30 cellular contexts compared by ENCODE assay signal in the genomic region with DNA sequence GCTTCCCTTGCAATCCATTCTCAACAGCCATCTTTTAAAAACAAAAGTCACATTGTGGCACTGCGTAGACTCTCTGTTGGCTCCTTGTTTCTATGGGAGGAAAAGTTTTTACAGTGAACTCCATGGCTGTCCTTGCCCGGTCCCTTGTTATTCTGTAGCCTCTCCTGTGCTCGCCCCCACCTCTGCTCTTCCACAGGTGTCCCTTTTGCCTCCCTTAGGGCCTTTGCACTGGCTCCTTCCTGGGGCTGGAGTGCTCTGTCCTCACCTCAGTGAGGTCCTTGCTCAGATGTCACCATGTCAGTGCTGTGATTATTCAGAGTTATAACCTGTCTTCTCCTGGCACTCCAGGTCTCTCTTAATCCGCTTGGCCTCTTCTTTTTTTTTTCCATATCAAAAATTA.
"Had no signal": no experiment of that assay in that cellular context is flagged by ENCODE, and none has a peak within 500 bp of the region (broad histone marks: within the 10 kb centered on the region; RNA-seq: fewer than 3 reads in every experiment).

No MANE protein-coding gene starts in this region.

- DNase-seq: activated CD4-positive, alpha-beta T cell treated with anti-CD3 and anti-CD28 coated beads for 48 hours; activated CD4-positive, alpha-beta T cell treated with anti-CD3 and anti-CD28 coated beads, Interleukin-2, amount 50 U/mL, for 48 hours; activated naive CD4-positive, alpha-beta T cell; activated naive CD8-positive, alpha-beta T cell treated with anti-CD3 and anti-CD28 coated beads for 36 hours; activated T-cell treated with anti-CD3 and anti-CD28 coated beads, Interleukin-2, amount 50 U/mL, for 48 hours; amniotic stem cell; endodermal cell; foreskin fibroblast; head of caudate nucleus; kidney glomerular epithelial cell; left lung; mammary epithelial cell; ovary; retina; SK-N-SH; stimulated activated CD4-positive, alpha-beta T cell treated with anti-CD3 and anti-CD28 coated beads, Interleukin-1b, Interleukin-23, amount 100 ng/mL, for 48 hours; stimulated activated naive B cell treated with anti-CD40 and anti-IgM and Interleukin-4, amounts not matched to agents 10 μg/mL and 1 μg/mL and 100 μg/mL, for 72 hours; stomach; SW 1271; T-helper 9 cell; thyroid gland; upper lobe of right lung had no signal

- H3K4me3 ChIP-seq: left lung, ovary, prostate gland, smooth muscle cell, stomach, thyroid gland, upper lobe of right lung had no signal

- H3K36me3 Mint-ChIP-seq: activated naive CD8-positive, alpha-beta T cell treated with anti-CD3 and anti-CD28 coated beads for 36 hours; stimulated activated naive B cell treated with anti-CD40 and anti-IgM and Interleukin-4, amounts not matched to agents 10 μg/mL and 1 μg/mL and 100 μg/mL, for 72 hours had no signal

- H3K27me3 Mint-ChIP-seq: activated naive CD8-positive, alpha-beta T cell treated with anti-CD3 and anti-CD28 coated beads for 36 hours; central memory CD8-positive, alpha-beta T cell; dendritic cell treated with granulocyte-macrophage colony-stimulating factor and Interleukin-4, amounts not matched to agents 40 ng/mL and 50 ng/mL, for 4 days had no signal

- H3K9me3 ChIP-seq: left lung, ovary, prostate gland, SK-N-SH, stomach, thyroid gland, upper lobe of right lung had no signal

- H3K4me1 ChIP-seq: left lung, prostate gland had no signal

- H3K36me3 ChIP-seq: left lung, ovary, prostate gland, stomach, thyroid gland, upper lobe of right lung had no signal

- H3K27ac ChIP-seq: left lung, ovary, stomach, thyroid gland, upper lobe of right lung, VCaP had no signal

- ATAC-seq: activated CD4-positive, CD25-positive, alpha-beta regulatory T cell treated with anti-CD3 and anti-CD28 coated beads, Interleukin-2, amount 50 U/mL, for 24 hours; stimulated activated naive B cell treated with anti-CD40 and anti-IgM and Interleukin-4, amounts not matched to agents 10 μg/mL and 1 μg/mL and 100 μg/mL, for 72 hours had no signal

- H3K27me3 ChIP-seq: left lung, ovary, stomach, thyroid gland, upper lobe of right lung had no signal

- H3K4me1 Mint-ChIP-seq: central memory CD8-positive, alpha-beta T cell; stimulated activated naive B cell treated with anti-CD40 and anti-IgM and Interleukin-4, amounts not matched to agents 10 μg/mL and 1 μg/mL and 100 μg/mL, for 72 hours had no signal

- H3K27ac Mint-ChIP-seq: activated naive CD8-positive, alpha-beta T cell treated with anti-CD3 and anti-CD28 coated beads for 36 hours; activated T-helper 2 cell treated with anti-CD3 and anti-CD28 coated beads, Interferon-gamma antibody, Interleukin-2, Interleukin-4, amounts not matched to agents 10 μg/mL and 5 μg/mL and 100 μg/mL, durations not matched to agents 14 hours and 24 hours and 36 hours; dendritic cell treated with granulocyte-macrophage colony-stimulating factor and Interleukin-4, amounts not matched to agents 40 ng/mL and 50 ng/mL, for 4 days; endodermal cell; stimulated activated naive B cell treated with anti-CD40 and anti-IgM and Interleukin-4, amounts not matched to agents 10 μg/mL and 1 μg/mL and 100 μg/mL, for 72 hours; T-helper 1 cell treated with Interleukin-12 subunit alpha and Interleukin-12 subunit beta and Interleukin-4 antibody, amounts not matched to agents 30 μg/mL and 1 μg/mL, for 36 hours had no signal

- H3K9me3 Mint-ChIP-seq: activated naive CD8-positive, alpha-beta T cell treated with anti-CD3 and anti-CD28 coated beads for 36 hours; activated T-helper 2 cell treated with anti-CD3 and anti-CD28 coated beads, Interferon-gamma antibody, Interleukin-2, Interleukin-4, amounts not matched to agents 10 μg/mL and 5 μg/mL and 100 μg/mL, durations not matched to agents 14 hours and 24 hours and 36 hours; central memory CD8-positive, alpha-beta T cell; dendritic cell treated with granulocyte-macrophage colony-stimulating factor and Interleukin-4, amounts not matched to agents 40 ng/mL and 50 ng/mL, for 4 days; endodermal cell; stimulated activated naive B cell treated with anti-CD40 and anti-IgM and Interleukin-4, amounts not matched to agents 10 μg/mL and 1 μg/mL and 100 μg/mL, for 72 hours; T-helper 1 cell treated with Interleukin-12 subunit alpha and Interleukin-12 subunit beta and Interleukin-4 antibody, amounts not matched to agents 30 μg/mL and 1 μg/mL, for 36 hours had no signal

- H3K4me3 Mint-ChIP-seq: activated naive CD8-positive, alpha-beta T cell treated with anti-CD3 and anti-CD28 coated beads for 36 hours; central memory CD8-positive, alpha-beta T cell; dendritic cell treated with granulocyte-macrophage colony-stimulating factor and Interleukin-4, amounts not matched to agents 40 ng/mL and 50 ng/mL, for 4 days; endodermal cell; stimulated activated naive B cell treated with anti-CD40 and anti-IgM and Interleukin-4, amounts not matched to agents 10 μg/mL and 1 μg/mL and 100 μg/mL, for 72 hours; T-helper 1 cell treated with Interleukin-12 subunit alpha and Interleukin-12 subunit beta and Interleukin-4 antibody, amounts not matched to agents 30 μg/mL and 1 μg/mL, for 36 hours had no signal
